ENCODE assay signal across 21 cellular contexts in genomic region chr20:46946796-46947195, GRCh38. TPM values are rescaled to one million over a fixed set of nuclear protein-coding genes. Genes with fewer than 3 reads are reported as not detected.
"Had no signal": no experiment of that assay in that cellular context is flagged by ENCODE, and none has a peak within 500 bp of the region (broad histone marks: within the 10 kb centered on the region; RNA-seq: fewer than 3 reads in every experiment).

No MANE protein-coding gene starts in this region.

- H3K9me3 ChIP-seq: pancreas, suprapubic skin, upper lobe of right lung had no signal

- H3K4me1 ChIP-seq: pancreas, suprapubic skin, upper lobe of right lung had no signal

- DNase-seq: activated CD4-positive, alpha-beta memory T cell treated with anti-CD3 and anti-CD28 coated beads for 36 hours; activated CD4-positive, alpha-beta T cell treated with anti-CD3 and anti-CD28 coated beads for 1 hour; activated CD8-positive, alpha-beta memory T cell treated with anti-CD3 and anti-CD28 coated beads, Interleukin-2, amount 10 ng/mL, durations not matched to agents 7 days and 5 days; activated naive CD4-positive, alpha-beta T cell treated with anti-CD3 and anti-CD28 coated beads for 36 hours; activated naive CD8-positive, alpha-beta T cell treated with anti-CD3 and anti-CD28 coated beads, Interleukin-2, amount 50 U/mL, for 24 hours; activated T-cell treated with anti-CD3 and anti-CD28 coated beads, Interleukin-2, amount 50 U/mL, for 1 hour; central memory CD4-positive, alpha-beta T cell; effector memory CD4-positive, alpha-beta T cell; naive B cell; pancreas; retina; small intestine; stimulated activated CD4-positive, alpha-beta T cell treated with anti-CD3 and anti-CD28 coated beads, Interleukin-4, amount 100 ng/mL, for 4 hours; stimulated activated CD8-positive, alpha-beta memory T cell treated with anti-CD3 and anti-CD28 coated beads, Interleukin-4, amount 100 ng/mL, for 48 hours; stimulated activated naive CD4-positive, alpha-beta T cell treated with Interleukin-2 at 50 U/mL for 16 hours; T-helper 1 cell; T1000; upper lobe of right lung had no signal

- H3K27ac ChIP-seq: pancreas, suprapubic skin, upper lobe of right lung had no signal

- H3K36me3 ChIP-seq: pancreas, suprapubic skin, upper lobe of right lung had no signal

- H3K4me3 ChIP-seq: pancreas, suprapubic skin, upper lobe of right lung had no signal

- H3K27me3 ChIP-seq: suprapubic skin, upper lobe of right lung had no signal

- ATAC-seq: activated CD8-positive, alpha-beta memory T cell treated with anti-CD3 and anti-CD28 coated beads, Interleukin-2, amount 10 ng/mL, durations not matched to agents 7 days and 5 days; activated naive CD8-positive, alpha-beta T cell treated with anti-CD3 and anti-CD28 coated beads, Interleukin-2, amount 50 U/mL, for 24 hours; pancreas; upper lobe of right lung had no signal

RNA-seq across cellular contexts. Expression of gene EYA2, which starts 52.2 kb away (rescaled TPM):
- total RNA-seq: activated CD4-positive, alpha-beta memory T cell treated with anti-CD3 and anti-CD28 coated beads for 36 hours; activated CD8-positive, alpha-beta memory T cell treated with anti-CD3 and anti-CD28 coated beads, Interleukin-2, amount 10 ng/mL, durations not matched to agents 7 days and 5 days; activated naive CD4-positive, alpha-beta T cell treated with anti-CD3 and anti-CD28 coated beads for 36 hours; activated T-helper 2 cell treated with anti-CD3 and anti-CD28 coated beads, Interferon-gamma antibody, Interleukin-2, Interleukin-4, amounts not matched to agents 10 μg/mL and 5 μg/mL and 100 μg/mL, durations not matched to agents 14 hours and 24 hours and 36 hours; lung microvascular endothelial cell had no signal
